Comparison of ENCODE assay signal across 2 cellular contexts in the genomic region with DNA sequence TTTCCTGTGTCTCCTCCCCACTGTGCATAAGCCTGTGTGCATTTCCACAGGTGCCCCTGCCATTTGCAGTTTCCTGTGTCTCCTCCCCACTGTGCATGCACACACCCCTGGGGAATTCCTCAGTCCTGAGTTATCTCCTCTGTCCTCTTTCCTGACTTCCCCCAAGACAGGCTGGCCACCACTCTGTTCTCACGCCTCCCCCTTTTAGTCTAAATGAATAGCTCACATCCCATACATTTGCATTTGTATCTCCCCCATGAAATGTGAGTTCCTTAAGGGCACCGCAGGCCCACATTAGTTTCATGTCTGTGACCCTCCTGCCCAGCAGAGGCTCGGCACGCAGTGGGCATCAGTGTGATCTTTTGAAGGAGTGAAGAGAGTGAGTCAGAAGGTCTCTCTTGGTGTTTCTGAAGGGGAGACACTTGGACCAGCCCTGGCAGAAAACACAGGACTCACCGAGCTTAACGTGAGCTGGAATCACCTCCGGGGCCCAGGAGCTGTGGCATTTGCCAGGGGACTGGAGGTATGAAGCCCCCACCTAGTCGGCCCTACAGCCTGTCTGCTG.
TF ChIP-seq lines count a peak whose summit lies in the region.

No MANE protein-coding gene starts in this region.

TF ChIP-seq in IMR-90, 13 proteins besides CTCF, POLR2A, EP300 and RAD21:
- TF ChIP-seq CHD1 (IDR thresholded peaks at IDR 0.05; ENCODE audit: low read depth, low read length) = no peak
- TF ChIP-seq MAFK (IDR thresholded peaks at IDR 0.05; ENCODE audit: low read depth, low read length) = no peak
- TF ChIP-seq, protein P1, sequence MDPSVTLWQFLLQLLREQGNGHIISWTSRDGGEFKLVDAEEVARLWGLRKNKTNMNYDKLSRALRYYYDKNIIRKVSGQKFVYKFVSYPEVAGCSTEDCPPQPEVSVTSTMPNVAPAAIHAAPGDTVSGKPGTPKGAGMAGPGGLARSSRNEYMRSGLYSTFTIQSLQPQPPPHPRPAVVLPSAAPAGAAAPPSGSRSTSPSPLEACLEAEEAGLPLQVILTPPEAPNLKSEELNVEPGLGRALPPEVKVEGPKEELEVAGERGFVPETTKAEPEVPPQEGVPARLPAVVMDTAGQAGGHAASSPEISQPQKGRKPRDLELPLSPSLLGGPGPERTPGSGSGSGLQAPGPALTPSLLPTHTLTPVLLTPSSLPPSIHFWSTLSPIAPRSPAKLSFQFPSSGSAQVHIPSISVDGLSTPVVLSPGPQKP (IDR thresholded peaks at IDR 0.05; ENCODE audit: borderline replicate concordance, low read depth, low read length) = no peak
TF ChIP-seq in IMR-90: peak in this region for 0.

TF ChIP-seq in GM12878, 131 proteins besides CTCF, POLR2A, EP300 and RAD21:
- no peak for TF ChIP-seq ZNF207 (IDR thresholded peaks at IDR 0.05; ENCODE audit: borderline replicate concordance)
- no peak for TF ChIP-seq BRCA1 (IDR thresholded peaks at IDR 0.05; ENCODE audit: low read depth, low read length)
- TF ChIP-seq MTA3 (IDR thresholded peaks at IDR 0.05; ENCODE audit: borderline replicate concordance, low read length) = no peak
- TF ChIP-seq POU2F2 (IDR thresholded peaks at IDR 0.05; ENCODE audit: borderline replicate concordance, low read depth, low read length) = no peak
- TF ChIP-seq TCF7 (IDR thresholded peaks at IDR 0.05; ENCODE audit: borderline replicate concordance) = no peak
- no peak for TF ChIP-seq EZH2 (IDR thresholded peaks at IDR 0.05; ENCODE audit: borderline replicate concordance, control insufficient read depth, low read depth, low read length)
- TF ChIP-seq HDAC2 (IDR thresholded peaks at IDR 0.05) = no peak
- TF ChIP-seq RUNX3 (IDR thresholded peaks at IDR 0.05; ENCODE audit: low read length) = no peak
- no peak for TF ChIP-seq NR2C2 (IDR thresholded peaks at IDR 0.05; ENCODE audit: borderline replicate concordance, control insufficient read depth, insufficient read length, low read depth)
- no peak for TF ChIP-seq DPF2 (IDR thresholded peaks at IDR 0.05)
